ENCODE assay signal across 8 cellular contexts in the genomic region with DNA sequence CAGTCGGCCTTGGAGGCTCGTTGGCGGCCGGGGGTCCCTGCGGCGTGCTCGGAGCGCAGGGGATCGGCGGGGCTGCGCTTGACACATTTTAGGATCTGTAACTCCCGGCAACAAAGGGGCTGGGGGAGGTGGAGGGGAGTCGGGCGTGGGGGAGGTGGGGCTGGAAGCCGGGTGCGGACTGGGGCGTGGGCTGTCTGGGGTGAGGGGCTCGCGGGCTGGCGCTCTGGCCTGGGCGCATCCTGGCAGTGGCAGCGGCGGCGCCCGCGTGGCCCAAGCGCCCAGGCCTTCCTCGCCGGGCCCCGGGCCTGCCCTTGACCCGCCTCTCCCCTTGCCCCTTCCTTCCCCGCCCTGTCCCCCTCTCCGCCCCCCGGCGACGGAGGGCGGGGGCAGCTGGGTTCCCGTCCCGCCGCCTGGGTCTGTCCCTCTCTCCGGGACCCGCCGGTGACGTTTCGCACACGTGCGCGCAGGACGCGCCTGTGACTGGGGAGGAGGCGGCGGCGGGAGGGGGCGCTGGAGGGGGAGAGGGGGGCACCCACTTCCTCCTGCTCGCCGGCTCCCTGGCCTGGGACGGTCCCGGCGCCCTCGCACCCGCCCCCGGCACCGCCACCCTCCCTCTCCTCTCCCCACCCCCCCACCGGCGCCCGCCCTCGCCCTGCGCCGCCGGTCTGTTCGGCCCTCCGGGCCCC. TPM values are rescaled to one million over a fixed set of nuclear protein-coding genes. Genes with fewer than 3 reads are reported as not detected.
A peak's percentile ranks its signal among the peaks of the same experiment; 100 is the strongest.
DNase-seq lines count a peak whose midpoint lies in the region; ATAC-seq and TF ChIP-seq lines count a peak whose summit lies in the region.

No MANE protein-coding gene starts in this region.

- H3K4me1 Mint-ChIP-seq in IgD-negative memory B cell (peaks cover 7 to 29% (median 27%) of the 10 kb centered on the region in 3 donors), nephron (peaks cover 20% of the 10 kb centered on the region)
- peaks cover 38% of the 10 kb centered on the region for H3K4me1 Mint-ChIP-seq in activated T-helper 17 cell treated with anti-CD3 and anti-CD28 coated beads, Interleukin-2, amount 50 U/mL, for 72 hours

- TF ChIP-seq CTCF in nephron (IDR thresholded peaks at IDR 0.05; ENCODE audit: unreplicated experiment in 3 of 3): no peak

- H3K27me3 Mint-ChIP-seq in IgD-negative memory B cell (no peaks in the 10 kb centered on the region), nephron (ENCODE audit: low read depth) (no peaks in the 10 kb centered on the region)
- H3K27me3 Mint-ChIP-seq in activated T-helper 17 cell treated with anti-CD3 and anti-CD28 coated beads, Interleukin-2, amount 50 U/mL, for 72 hours: no peaks in the 10 kb centered on the region

- peak; percentile 65 for DNase-seq in DMS79 (lab: John Stamatoyannopoulos, UW)
- peak; percentile 98 for DNase-seq in RPMI8226
- peak; percentile 57 for DNase-seq in fibroblast of peridontal ligament (ENCODE audit: extremely low read depth)
- peak; percentile 94 for DNase-seq in stimulated activated naive CD8-positive, alpha-beta T cell treated with anti-CD3 and anti-CD28 coated beads, Interleukin-15, Interleukin-2, amounts not matched to agents 100 U/mL and 50 U/mL, for 24 hours

- ATAC-seq in GM21576 (IDR thresholded peaks at IDR 0.05; ENCODE audit: unreplicated experiment): peak; percentile 42
- peak; percentile 50 for ATAC-seq in activated T-helper 17 cell treated with anti-CD3 and anti-CD28 coated beads, Interleukin-2, amount 50 U/mL, for 72 hours (replicated peaks)
- ATAC-seq in stimulated activated naive CD8-positive, alpha-beta T cell treated with anti-CD3 and anti-CD28 coated beads, Interleukin-15, Interleukin-2, amounts not matched to agents 100 U/mL and 50 U/mL, for 24 hours: peak; percentile 67

- H3K27ac Mint-ChIP-seq in IgD-negative memory B cell (peak overlapping the region; percentile 10 to 91 (median 87)), nephron (peak overlapping the region in 2 of 3 experiments; percentile 88 to 96)
- H3K27ac Mint-ChIP-seq in activated T-helper 17 cell treated with anti-CD3 and anti-CD28 coated beads, Interleukin-2, amount 50 U/mL, for 72 hours: peak overlapping the region; percentile 84

- H3K4me3 Mint-ChIP-seq in IgD-negative memory B cell: peak overlapping the region; percentile 86 to 93 (median 90)
- peak overlapping the region; percentile 98 for H3K4me3 Mint-ChIP-seq in activated T-helper 17 cell treated with anti-CD3 and anti-CD28 coated beads, Interleukin-2, amount 50 U/mL, for 72 hours
- peak overlapping the region; percentile 81 to 99 (median 96) for H3K4me3 Mint-ChIP-seq in nephron

- H3K36me3 Mint-ChIP-seq in IgD-negative memory B cell (peaks cover 3% of the 10 kb centered on the region), nephron (ENCODE audit: low read depth) (peaks cover 18% of the 10 kb centered on the region)
- H3K36me3 Mint-ChIP-seq in activated T-helper 17 cell treated with anti-CD3 and anti-CD28 coated beads, Interleukin-2, amount 50 U/mL, for 72 hours (ENCODE audit: low read depth): peaks cover 41% of the 10 kb centered on the region

- no peaks in the 10 kb centered on the region for H3K9me3 Mint-ChIP-seq in IgD-negative memory B cell
- H3K9me3 Mint-ChIP-seq in activated T-helper 17 cell treated with anti-CD3 and anti-CD28 coated beads, Interleukin-2, amount 50 U/mL, for 72 hours: no peaks in the 10 kb centered on the region
- no peaks in the 10 kb centered on the region for H3K9me3 Mint-ChIP-seq in nephron

RNA-seq across cellular contexts. Expression of gene E2F3, which starts 1.5 kb away (rescaled TPM):
- polyA plus RNA-seq in IgD-negative memory B cell: 3.0 TPM
- total RNA-seq in activated T-helper 17 cell treated with anti-CD3 and anti-CD28 coated beads, Interleukin-2, amount 50 U/mL, for 72 hours: 10 to 100 TPM; 13.6 to 26.6 TPM

Comparison
In these comparisons a context has a peak if more than half of its experiments do, and no peak if none do; other contexts are left out.
1. Peak in every context shown above with its lines: DNase-seq and ATAC-seq.